ENCODE assay signal across 34 cellular contexts in genomic region chr3:146396792-146397191, GRCh38.
"Had no signal": no experiment of that assay in that cellular context is flagged by ENCODE, and none has a peak within 500 bp of the region (broad histone marks: within the 10 kb centered on the region; RNA-seq: fewer than 3 reads in every experiment).

No MANE protein-coding gene starts in this region.

- FAIRE-seq: kidney, urothelium cell line had no signal

- H3K79me2 ChIP-seq: hepatocyte, parathyroid adenoma had no signal

- H3K9me3 Mint-ChIP-seq: naive B cell; natural killer cell treated with Interleukin-12 subunit alpha and Interleukin-12 subunit beta and Interleukin-15 and Interleukin-18, amount 100 ng/mL, for 72 hours had no signal

- H3K27me3 Mint-ChIP-seq: naive B cell, progenitor cell of endocrine pancreas had no signal

- H3K36me3 Mint-ChIP-seq: naive B cell; natural killer cell treated with Interleukin-12 subunit alpha and Interleukin-12 subunit beta and Interleukin-15 and Interleukin-18, amount 100 ng/mL, for 72 hours had no signal

- DNase-seq: dorsolateral prefrontal cortex; effector CD4-positive, alpha-beta T cell; foreskin fibroblast; gastrocnemius medialis; heart left ventricle; kidney; mesenchymal stem cell; mucosa of descending colon; naive B cell; stimulated activated CD4-positive, alpha-beta T cell treated with anti-CD3 and anti-CD28 coated beads, Interleukin-12 subunit alpha, Interleukin-12 subunit beta, amount 100 ng/mL, for 4 hours; stimulated activated CD4-positive, alpha-beta T cell treated with anti-CD3 and anti-CD28 coated beads, Interleukin-1b, Interleukin-23, amount 100 ng/mL, for 48 hours; stimulated activated CD4-positive, alpha-beta T cell treated with anti-CD3 and anti-CD28 coated beads, Interleukin-4, amount 100 ng/mL, for 1 hour; stimulated activated CD8-positive, alpha-beta memory T cell treated with anti-CD3 and anti-CD28 coated beads, Interleukin-4, amount 100 ng/mL, for 48 hours; stimulated activated naive CD4-positive, alpha-beta T cell; substantia nigra; testis; tibial artery; upper lobe of left lung had no signal

- H3K4me3 Mint-ChIP-seq: mesothelial cell of epicardium; naive B cell; natural killer cell treated with Interleukin-12 subunit alpha and Interleukin-12 subunit beta and Interleukin-15 and Interleukin-18, amount 100 ng/mL, for 72 hours; neural crest cell had no signal

- H3K4me1 ChIP-seq: gastrocnemius medialis, heart left ventricle, parathyroid adenoma, right atrium auricular region, testis, tibial artery, upper lobe of left lung had no signal

- H3K4me2 ChIP-seq: hepatocyte, smooth muscle cell had no signal

- H3K36me3 ChIP-seq: gastrocnemius medialis, heart left ventricle, neutrophil, right atrium auricular region, tibial artery, upper lobe of left lung had no signal

- H3K4me1 Mint-ChIP-seq: mesothelial cell of epicardium, naive B cell, neural crest cell had no signal

- H3K9me3 ChIP-seq: gastrocnemius medialis, heart left ventricle, mucosa of descending colon, neutrophil, right atrium auricular region, testis, tibial artery, upper lobe of left lung had no signal

- H3K9ac ChIP-seq: parathyroid adenoma had no signal

- H3K27ac ChIP-seq: coronary artery, dorsolateral prefrontal cortex, epithelial cell of prostate, gastrocnemius medialis, heart left ventricle, hepatocyte, neutrophil, parathyroid adenoma, right atrium auricular region, testis, tibial artery, upper lobe of left lung had no signal

- H3K4me3 ChIP-seq: coronary artery, dorsolateral prefrontal cortex, gastrocnemius medialis, heart left ventricle, hepatocyte, lung, mucosa of descending colon, right atrium auricular region, smooth muscle cell, testis, tibial artery, upper lobe of left lung had no signal

- H3K27ac Mint-ChIP-seq: mesothelial cell of epicardium; naive B cell; natural killer cell treated with Interleukin-12 subunit alpha and Interleukin-12 subunit beta and Interleukin-15 and Interleukin-18, amount 100 ng/mL, for 72 hours had no signal

- ATAC-seq: esophagus mucosa; gastrocnemius medialis; heart left ventricle; left lobe of liver; mucosa of descending colon; natural killer cell treated with Interleukin-12 subunit alpha and Interleukin-12 subunit beta and Interleukin-15 and Interleukin-18, amount 100 ng/mL, for 72 hours; sciatic nerve had no signal

- H3K27me3 ChIP-seq: dorsolateral prefrontal cortex, gastrocnemius medialis, heart left ventricle, hepatocyte, neutrophil, right atrium auricular region, testis, tibial artery, upper lobe of left lung had no signal

- H2AFZ ChIP-seq: hepatocyte, parathyroid adenoma had no signal
